12 cellular contexts compared by ENCODE assay signal in the genomic region with DNA sequence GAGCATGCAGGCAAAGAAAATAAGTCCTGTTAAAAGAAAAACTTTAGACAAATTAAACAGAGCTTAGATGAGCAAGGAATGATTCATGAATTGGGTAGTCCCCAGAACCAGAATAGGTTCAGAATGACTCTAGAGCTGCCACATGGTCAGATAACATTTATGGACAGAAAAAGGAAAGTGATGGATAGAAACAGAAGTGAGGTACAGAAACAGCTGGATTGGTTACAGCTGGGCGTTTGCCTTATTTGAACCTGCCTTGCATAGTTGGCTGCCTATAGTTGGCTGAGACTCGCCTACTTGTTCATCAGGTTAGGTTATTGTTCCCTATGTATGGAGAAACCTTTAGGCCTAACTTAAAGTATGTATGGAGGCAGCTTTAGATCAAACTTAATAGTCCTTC. TPM values are rescaled to one million over a fixed set of nuclear protein-coding genes. Genes with fewer than 3 reads are reported as not detected.
A peak's percentile ranks its signal among the peaks of the same experiment; 100 is the strongest.
DNase-seq lines count a peak whose midpoint lies in the region; ATAC-seq, FAIRE-seq and TF ChIP-seq lines count a peak whose summit lies in the region.
"Had no signal": no experiment of that assay in that cellular context is flagged by ENCODE, and none has a peak within 500 bp of the region (broad histone marks: within the 10 kb centered on the region; RNA-seq: fewer than 3 reads in every experiment).

No MANE protein-coding gene starts in this region.

- H4K20me1 ChIP-seq in GM23248 (ENCODE audit: insufficient read depth) (no peaks in the 10 kb centered on the region), GM12878 (ENCODE audit: control insufficient read depth, insufficient read depth) (no peaks in the 10 kb centered on the region)

- SMC1A ChIA-PET in GM12878 (lab: Charles Lee; ENCODE audit: uncharacterized antibody, unreplicated experiment), result interaction anchor here (0.7 to 2.4 kb wide), 5 partner anchors 10 to 44 kb away, joined by 3 to 7 read pairs (median 6); no protein-coding TSS in a partner anchor

- no peak for TF ChIP-seq POLR2A in GM12878 (IDR thresholded peaks at IDR 0.05; ENCODE audit: low read depth, low read length)

- H3K4me2 ChIP-seq in GM23248 (ENCODE audit: unreplicated experiment) (peak overlapping the region; percentile 47), GM12878 (ENCODE audit: control insufficient read depth, insufficient read depth) (no peak overlapping the region)

- RAD21 ChIA-PET in GM12878 (lab: Charles Lee; ENCODE audit: unreplicated experiment), result interaction anchor here (1.3 to 1.4 kb wide), 2 partner anchors 10 to 33 kb away, joined by 3 to 5 read pairs; no protein-coding TSS in a partner anchor

- peaks cover 89% of the 10 kb centered on the region for H3K79me2 ChIP-seq in GM23248 (ENCODE audit: insufficient read depth)
- peaks cover 12% of the 10 kb centered on the region for H3K79me2 ChIP-seq in GM12878 (ENCODE audit: control insufficient read depth, insufficient read depth, low read length)

- no peaks in the 10 kb centered on the region for H3K36me3 ChIP-seq in BJ (ENCODE audit: control insufficient read depth, insufficient read depth, low read length)
- no peaks in the 10 kb centered on the region for H3K36me3 ChIP-seq in GM23248 (ENCODE audit: low read depth)
- no peaks in the 10 kb centered on the region for H3K36me3 ChIP-seq in GM12878 (ENCODE audit: control insufficient read depth in 2 of 2, insufficient read depth in 2 of 2, low read length in 1 of 2)

- BruUV-seq in GM12878 (replicated peaks; lab: Mats Ljungman, UMichigan), result no TSS peak

- peaks cover 66% of the 10 kb centered on the region for H3K4me1 ChIP-seq in GM23248 (ENCODE audit: insufficient read depth)
- peaks cover 9% of the 10 kb centered on the region; the same call in 1 of the 2 replicates for H3K4me1 ChIP-seq in GM12878 (ENCODE audit: control insufficient read depth, insufficient read depth, low read length)

- in situ Hi-C loops in GM23248 (cut with MboI), result no loop called here
- in situ Hi-C loops in GM12878 (cut with MboI), result no loop called here

- H3K9me3 ChIP-seq in GM23248 (ENCODE audit: low read depth) (no peaks in the 10 kb centered on the region), GM12878 (replicated peaks; ENCODE audit: control insufficient read depth, insufficient read depth, low read length) (no peaks in the 10 kb centered on the region)

- TF ChIP-seq RAD21 in GM12878 (IDR thresholded peaks at IDR 0.05; ENCODE audit: insufficient read depth, low read depth, low read length), result no peak

- DNase-seq in BJ (ENCODE audit: low read depth) (peak; percentile 46), GM23248 (peak; percentile 88), GM12878 (ENCODE audit: low read depth, low spot score) (no peak), cortex of kidney (lab: John Stamatoyannopoulos, UW) (no peak), DMS79 (lab: John Stamatoyannopoulos, UW) (no peak)
- DNase-seq: activated naive CD8-positive, alpha-beta T cell treated with anti-CD3 and anti-CD28 coated beads, Interleukin-2, amount 10 ng/mL, durations not matched to agents 7 days and 5 days; GDM1; immature natural killer cell; NCI-H1092 had no signal

- no peak for TF ChIP-seq EP300 in GM12878 (IDR thresholded peaks at IDR 0.05; ENCODE audit: borderline replicate concordance in 1 of 2, control insufficient read depth in 1 of 2, low read depth in 2 of 2, low read length in 2 of 2)

- intact Hi-C loops in GM12878 (cut with micrococcal nuclease; ENCODE audit: unreplicated experiment), result no loop called here

- FAIRE-seq in GM12878 (lab: Jason Lieb, UNC), result no peak

- H3K9ac ChIP-seq in GM23248 (peak overlapping the region; percentile 66), GM12878 (ENCODE audit: control insufficient read depth, insufficient read depth, low read length) (no peak overlapping the region)

- H3K4me3 ChIP-seq in BJ (ENCODE audit: low read depth, low read length) (no peak overlapping the region), GM23248 (0 out of 2 replicates have a peak overlapping the region, but pooled peaks have one; percentile 20), GM12878 (no peak overlapping the region)

- H3K9me2 ChIP-seq in GM23248 (ENCODE audit: insufficient read depth), result no peaks in the 10 kb centered on the region

- H2AFZ ChIP-seq in GM23248, result no peak overlapping the region
- H2AFZ ChIP-seq in GM12878 (ENCODE audit: control insufficient read depth, low read depth, low read length), result no peak overlapping the region

- POLR2A ChIA-PET in BJ (lab: Charles Lee) (no interaction called here), GM12878 (lab: Charles Lee) (interaction anchor here (0.5 to 0.7 kb wide), 2 partner anchors 36 to 72 kb away, joined by 4 to 7 read pairs; no protein-coding TSS in a partner anchor)

- CTCF ChIA-PET in BJ (lab: Yijun Ruan, JAX) (interaction anchor here (1.3 kb wide), 1 partner anchor 10 kb away, joined by 3 read pairs; no protein-coding TSS in a partner anchor), GM12878 (lab: Yijun Ruan, JAX) (interaction anchor here (0.8 to 1.3 kb wide), 3 partner anchors 9 to 11 kb away, joined by 3 read pairs; no protein-coding TSS in a partner anchor)

- H3K27ac ChIP-seq in GM23248, result peak overlapping the region; percentile 85
- no peak overlapping the region for H3K27ac ChIP-seq in GM12878 (ENCODE audit: control insufficient read depth, insufficient read depth)
- peak overlapping the region; percentile 77 for H3K27ac ChIP-seq in layer of hippocampus (ENCODE audit: low read depth, low read length)

- H3F3A ChIP-seq in GM23248 (ENCODE audit: insufficient read depth), result peaks cover 35% of the 10 kb centered on the region

- no peaks in the 10 kb centered on the region for H3K27me3 ChIP-seq in BJ (ENCODE audit: control insufficient read depth, insufficient read depth, low read length)
- no peaks in the 10 kb centered on the region for H3K27me3 ChIP-seq in GM23248 (replicated peaks; ENCODE audit: insufficient read depth)
- no peaks in the 10 kb centered on the region for H3K27me3 ChIP-seq in GM12878 (replicated peaks in 1 of 2; ENCODE audit: control insufficient read depth in 2 of 2, insufficient read depth in 2 of 2, low read length in 1 of 2)
- no peaks in the 10 kb centered on the region for H3K27me3 ChIP-seq in layer of hippocampus (ENCODE audit: control insufficient read depth, insufficient read depth, low read length)

- TF ChIP-seq CTCF in BJ (IDR thresholded peaks at IDR 0.05; ENCODE audit: insufficient read depth, low read depth, low read length), result no peak
- TF ChIP-seq CTCF in GM12878 (IDR thresholded peaks at IDR 0.05 in 2 of 3, conservative IDR thresholded peaks at IDR 0.05 in 1 of 3; ENCODE audit: control insufficient read depth in 2 of 3, extremely low read depth in 1 of 3, insufficient read depth in 1 of 3, low read depth in 3 of 3, low read length in 3 of 3), result no peak

- 3 to 5% methylated on average over 2 of the region's 2 CpGs for WGBS in GM23248 (ENCODE audit: low coverage in 1 of 2, low lambda C conversion rate in 2 of 2, missing lambda C conversion rate in 2 of 2), 2 experiments
- 50% methylated on average over 2 of the region's 2 CpGs for WGBS in GM12878 (ENCODE audit: insufficient coverage, insufficient replicate concordance, low lambda C conversion rate, missing lambda C conversion rate)

- ATAC-seq in GM12878 (peak; percentile 68), HG03175 (IDR thresholded peaks at IDR 0.05; ENCODE audit: unreplicated experiment) (no peak), GM18867 (IDR thresholded peaks at IDR 0.05; ENCODE audit: unreplicated experiment) (no peak)

TF ChIP-seq in GM12878, 131 proteins besides CTCF, POLR2A, EP300 and RAD21:
- TF ChIP-seq RUNX3 (IDR thresholded peaks at IDR 0.05; ENCODE audit: low read length), result peak; percentile 35
- 0 out of 2 replicates have a peak, but pooled peaks have one; percentile 17 for TF ChIP-seq MEF2A (IDR thresholded peaks at IDR 0.05; ENCODE audit: insufficient read depth, low read depth, low read length)
- TF ChIP-seq JUNB (IDR thresholded peaks at IDR 0.05), result peak; percentile 69
- TF ChIP-seq POLR2AphosphoS5 (IDR thresholded peaks at IDR 0.05; ENCODE audit: low read length), result no peak
- peak; percentile 38; the same call in 1 of the 2 replicates for TF ChIP-seq EED (IDR thresholded peaks at IDR 0.05; ENCODE audit: low read depth)

RNA-seq across cellular contexts. Expression of gene WDFY2, which starts 35.4 kb away (rescaled TPM):
- 4.3 and 5.6 TPM in 2 replicates for polyA plus RNA-seq in BJ (2011; rRNA removed)
- 8.9 and 9.0 TPM in 2 replicates for polyA minus RNA-seq in BJ (2011; rRNA and poly(A)+ RNA removed)
- 6.9 and 17.1 TPM in 2 replicates for total RNA-seq in GM23248 (2014; rRNA removed; shearing (Covaris generic))
- polyA plus RNA-seq in GM23248 (2016; fragmentation: Nextera tagmentation; extraction: Ambion mirVana), result 11.5 and 14.2 TPM in 2 replicates
- 47.7 and 50.4 TPM in 2 replicates for total RNA-seq in GM12878 (2013; cell fraction: nucleolus; rRNA removed)
- 7.5 TPM in 2 replicates for total RNA-seq in GM12878 (2014; rRNA removed)
- 8.5 and 8.9 TPM in 2 replicates for total RNA-seq in GM12878 (2014; rRNA removed; fragmentation: Illumina TruSeq; extraction: Trizol)
- 11.0 and 13.0 TPM in 2 replicates for total RNA-seq in GM12878 (2021)
- polyA plus RNA-seq in GM12878 (2011; ENCODE audit: low read depth), result 2.3 TPM
- polyA plus RNA-seq in GM12878 (2011; rRNA removed), result 4.6 and 6.5 TPM in 2 replicates
- polyA plus RNA-seq in GM12878 (2011; cell fraction: cytosol; rRNA removed), result 2.4 and 2.6 TPM in 2 replicates
- 10.0 and 10.8 TPM in 2 replicates for polyA plus RNA-seq in GM12878 (2011; cell fraction: nucleus; rRNA removed)
- polyA plus RNA-seq in GM12878 (2012), result 4.1 and 4.7 TPM in 2 replicates
- 7.8 and 9.9 TPM in 2 replicates for polyA plus RNA-seq in GM12878 (2014; fragmentation: Illumina TruSeq; extraction: Trizol)
- 1 to 10 TPM; 2.1 to 2.7 TPM for polyA plus RNA-seq in GM12878 (2014; fragmentation: Nextera tagmentation; extraction: Ambion mirVana)
- polyA plus RNA-seq in GM12878 (2014; rRNA removed), result 10.0 and 13.5 TPM in 2 replicates
- 10 to 100 TPM in 1 of 2 experiments, 1 to 10 TPM in 1; 8.5 to 10.4 TPM for polyA plus RNA-seq in GM12878 (2016; fragmentation: Nextera tagmentation; extraction: Ambion mirVana)
- 7.4 and 8.7 TPM in 2 replicates for polyA minus RNA-seq in GM12878 (2011; rRNA and poly(A)+ RNA removed)
- 1.2 and 1.9 TPM in 2 replicates for polyA minus RNA-seq in GM12878 (2011; cell fraction: cytosol; rRNA and poly(A)+ RNA removed)
- 11.5 and 22.0 TPM in 2 replicates for polyA minus RNA-seq in GM12878 (2011; cell fraction: nucleus; rRNA and poly(A)+ RNA removed)

Comparison
In these comparisons a context has a peak if more than half of its experiments do, and no peak if none do; other contexts are left out.
1. DNase-seq: peak in BJ (single experiment) and GM23248 (single experiment); none in GM12878 (single experiment), cortex of kidney (single experiment) and DMS79 (single experiment).